ENCODE assay signal across 8 cellular contexts in the genomic region with DNA sequence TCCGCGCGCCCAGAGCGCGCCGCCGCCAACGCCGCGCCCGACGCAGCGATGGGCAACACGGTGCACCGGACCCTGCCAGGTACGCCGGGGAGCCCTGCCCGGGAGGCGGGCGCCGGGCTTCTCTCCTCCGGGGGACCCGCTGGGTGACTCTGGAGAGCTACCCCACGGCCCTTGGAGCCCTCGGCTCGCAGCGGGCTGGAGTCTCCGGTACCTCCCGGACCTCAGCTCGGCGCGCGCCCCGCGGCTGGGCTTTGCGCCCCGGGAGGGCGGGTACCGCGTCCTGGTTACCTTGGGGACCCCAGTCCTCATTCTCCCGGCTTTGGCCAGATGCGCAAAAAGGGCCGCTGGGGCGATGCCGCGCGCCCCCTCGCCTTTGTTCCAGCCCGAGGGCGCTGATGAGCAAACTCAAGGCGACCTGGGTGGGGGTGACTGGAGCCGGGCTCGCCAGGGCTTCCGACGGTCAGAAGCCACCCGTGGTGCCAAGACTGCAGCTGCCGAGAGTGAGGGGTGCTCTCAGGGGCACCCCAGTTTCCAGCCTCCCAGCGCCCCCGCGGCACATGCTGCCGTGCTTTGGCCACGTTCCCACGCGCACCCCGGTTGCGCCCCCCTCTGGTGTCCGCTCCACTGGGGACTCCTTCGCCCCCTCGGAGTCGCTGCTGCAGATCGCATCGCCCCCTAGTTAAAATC. TPM values are rescaled to one million over a fixed set of nuclear protein-coding genes. Genes with fewer than 3 reads are reported as not detected.
DNase-seq lines count a peak whose midpoint lies in the region; ATAC-seq, FAIRE-seq and TF ChIP-seq lines count a peak whose summit lies in the region.

No MANE protein-coding gene starts in this region.

- H3K9me3 ChIP-seq in K562 (replicated peaks; ENCODE audit: control insufficient read depth, insufficient read depth, low read depth, low read length) (no peaks in the 10 kb centered on the region), thyroid gland (no peaks in the 10 kb centered on the region)

- no TSS peak for BruUV-seq in K562 (replicated peaks; lab: Mats Ljungman, UMichigan)

- no peak for FAIRE-seq in K562 (lab: Jason Lieb, UNC)
- FAIRE-seq in D721Med (lab: Jason Lieb, UNC), result no peak

- no peaks in the 10 kb centered on the region for H3K79me2 ChIP-seq in K562 (ENCODE audit: control insufficient read depth, insufficient read depth, low read length)

- H3K36me3 ChIP-seq in K562 (ENCODE audit: control insufficient read depth, insufficient read depth, low read length), result no peaks in the 10 kb centered on the region
- no peaks in the 10 kb centered on the region for H3K36me3 ChIP-seq in thyroid gland

- H3K27ac ChIP-seq in K562 (ENCODE audit: extremely low read depth, low read depth, low read length) (no peak overlapping the region), thyroid gland (peak overlapping the region; percentile 70 to 87 (median 84))

- H4K20me1 ChIP-seq in K562 (replicated peaks; ENCODE audit: control insufficient read depth, insufficient read depth, low read length), result peaks cover 5% of the 10 kb centered on the region; the same call in 1 of the 2 replicates

- intact Hi-C loops in K562 (cut with micrococcal nuclease), result loop anchor here (10.0 kb wide), 1 partner anchor 53 kb away; no protein-coding TSS in a partner anchor
- intact Hi-C loops in thyroid gland (cut with DNase I), result no loop called here

- no peak for DNase-seq in K562 (ENCODE audit: extremely low read depth in 1 of 4, low spot score in 3 of 4)
- DNase-seq in left lobe of liver (ENCODE audit: low spot score), result no peak
- DNase-seq in thyroid gland, result peak in 1 of 2 donors; percentile 17
- no peak for DNase-seq in GM19238 (ENCODE audit: insufficient read length, low spot score)
- DNase-seq in islet precursor cell, result no peak
- DNase-seq in D721Med (ENCODE audit: insufficient read length, low spot score), result no peak

- H3K27me3 ChIP-seq in K562 (ENCODE audit: control insufficient read depth in 2 of 2, insufficient read depth in 2 of 2, low read length in 2 of 2), result peaks cover 51 to 92% of the 10 kb centered on the region in 2 experiments
- no peaks in the 10 kb centered on the region for H3K27me3 ChIP-seq in thyroid gland

- TF ChIP-seq EP300 in K562 (IDR thresholded peaks at IDR 0.05; ENCODE audit: low read length), result no peak

- WGBS in K562 (ENCODE audit: insufficient coverage, low coverage, missing lambda C conversion rate), result 25% methylated on average over 28 of the region's 72 CpGs
- 0 to 4% methylated on average over 11 to 22 of the region's 72 CpGs for WGBS in thyroid gland, 2 donors

- POLR2A ChIA-PET in K562 (lab: Yijun Ruan, JAX), result no interaction called here

- H3K9ac ChIP-seq in K562 (ENCODE audit: insufficient read depth in 1 of 2, low read depth in 2 of 2, low read length in 2 of 2), result no peak overlapping the region

- TF ChIP-seq CTCF in K562 (IDR thresholded peaks at IDR 0.05 in 2 of 3, conservative IDR thresholded peaks at IDR 0.05 in 1 of 3; ENCODE audit: insufficient read depth in 2 of 3, low read depth in 1 of 3, low read length in 3 of 3), result no peak
- no peak for TF ChIP-seq CTCF in thyroid gland (IDR thresholded peaks at IDR 0.05)
- no peak for TF ChIP-seq CTCF in D721Med (IDR thresholded peaks at IDR 0.05; ENCODE audit: insufficient read depth, missing control alignments)

- no peak for TF ChIP-seq RAD21 in K562 (CRISPR knock-in tag; conservative IDR thresholded peaks at IDR 0.05 in 1 of 2, IDR thresholded peaks at IDR 0.05 in 1 of 2)

- H3K4me1 ChIP-seq in K562 (replicated peaks in 1 of 2; ENCODE audit: control insufficient read depth in 2 of 2, insufficient read depth in 2 of 2, low read length in 2 of 2) (peaks cover 4 to 15% of the 10 kb centered on the region in 2 experiments; a peak in 3 of 5 replicates), thyroid gland (peaks cover 3 to 14% of the 10 kb centered on the region in 2 donors)

- no peak for TF ChIP-seq POLR2A in K562 (conservative IDR thresholded peaks at IDR 0.05)
- TF ChIP-seq POLR2A in thyroid gland (IDR thresholded peaks at IDR 0.05), result no peak

- no peak overlapping the region for H2AFZ ChIP-seq in K562 (ENCODE audit: low read depth, low read length)

- peak; percentile 27 for ATAC-seq in HG03432 (IDR thresholded peaks at IDR 0.05; ENCODE audit: unreplicated experiment)
- ATAC-seq in K562, result no peak; the same call in 2 of the 3 replicates
- ATAC-seq in left lobe of liver, result peak; percentile 2

- CTCF ChIA-PET in K562 (lab: Yijun Ruan, JAX; ENCODE audit: low intra/inter-chr PET ratio), result no interaction called here

- no peaks in the 10 kb centered on the region for H3K9me1 ChIP-seq in K562 (ENCODE audit: control insufficient read depth, insufficient read depth, low read length)

- peak overlapping the region; percentile 16; the same call in 1 of the 2 replicates for H3K4me3 ChIP-seq in GM08714 (ENCODE audit: low read length)
- peak overlapping the region; percentile 36 for H3K4me3 ChIP-seq in K562
- H3K4me3 ChIP-seq in thyroid gland (replicated peaks in 1 of 3), result peak overlapping the region; percentile 21 to 55 (median 49)

- in situ Hi-C loops in K562 (cut with MboI), result no loop called here

- H3K4me2 ChIP-seq in K562 (ENCODE audit: insufficient read depth, low read length), result no peak overlapping the region

TF ChIP-seq in K562, 482 proteins besides CTCF, POLR2A, EP300 and RAD21:
- TF ChIP-seq SIX5 (IDR thresholded peaks at IDR 0.05; ENCODE audit: borderline replicate concordance in 1 of 2, insufficient read depth in 1 of 2, low read depth in 1 of 2, low read length in 2 of 2), result no peak
- no peak for TF ChIP-seq ASH1L (IDR thresholded peaks at IDR 0.05; ENCODE audit: borderline replicate concordance, low read depth, partially characterized antibody)
- no peak for TF ChIP-seq EWSR1 (IDR thresholded peaks at IDR 0.05; ENCODE audit: borderline replicate concordance, low read depth, partially characterized antibody)
- TF ChIP-seq ZFP30 (CRISPR knock-in tag; IDR thresholded peaks at IDR 0.05; ENCODE audit: borderline replicate concordance), result no peak
- 0 out of 2 replicates have a peak, but pooled peaks have one; percentile 30 for TF ChIP-seq HDAC6 (IDR thresholded peaks at IDR 0.05; ENCODE audit: low read depth, low read length)
- TF ChIP-seq LEF1 (IDR thresholded peaks at IDR 0.05), result no peak
- no peak for TF ChIP-seq ZNF511 (CRISPR knock-in tag; IDR thresholded peaks at IDR 0.05)

RNA-seq across cellular contexts. Expression of gene NEURL1B, which starts 0.4 kb away (rescaled TPM):
- not detected in 2 replicates for total RNA-seq in K562 (2011; cell fraction: chromatin; rRNA removed; ENCODE audit: low replicate concordance)
- not detected in 2 replicates for total RNA-seq in K562 (2011; cell fraction: nucleolus; rRNA removed)
- total RNA-seq in K562 (2011; cell fraction: nucleoplasm; rRNA removed), result not detected in 2 replicates
- total RNA-seq in K562 (2014; rRNA removed), result not detected in 2 replicates
- total RNA-seq in K562 (2014; rRNA removed; fragmentation: Illumina TruSeq; extraction: Trizol), result not detected in 2 replicates
- not detected in 2 replicates for total RNA-seq in K562 (2015; rRNA removed; fragmentation: Illumina TruSeq; extraction: Trizol)
- 0.04 TPM in 2 replicates for total RNA-seq in K562 (2021)
- polyA plus RNA-seq in K562 (2011; rRNA removed), result not detected in 2 replicates
- polyA plus RNA-seq in K562 (2011; cell fraction: cytosol; rRNA removed), result not detected in 2 replicates
- not detected in 2 replicates for polyA plus RNA-seq in K562 (2011; cell fraction: nucleus; rRNA removed)
- not detected in 2 replicates for polyA plus RNA-seq in K562 (2012)
- not detected in 2 replicates for polyA plus RNA-seq in K562 (2014; fragmentation: Illumina TruSeq; extraction: Trizol)
- polyA plus RNA-seq in K562 (2014; fragmentation: Nextera tagmentation; extraction: Ambion mirVana), result not detected
- not detected in 2 replicates for polyA plus RNA-seq in K562 (2014; rRNA removed)
- polyA minus RNA-seq in K562 (2011; rRNA and poly(A)+ RNA removed), result not detected in 2 replicates
- polyA minus RNA-seq in K562 (2011; cell fraction: cytosol; rRNA and poly(A)+ RNA removed), result not detected in 2 replicates
- polyA minus RNA-seq in K562 (2011; cell fraction: nucleus; rRNA and poly(A)+ RNA removed), result not detected in 2 replicates
- total RNA-seq in left lobe of liver, result 9.5 TPM
- total RNA-seq in thyroid gland, result 10 to 100 TPM in 2 of 4 donors, 1 to 10 TPM in 2; 8.2 to 29.9 (median 10.9) TPM

Comparison
In these comparisons a context has a peak if more than half of its experiments do, and no peak if none do; other contexts are left out.
1. RNA of gene NEURL1B, which starts 0.4 kb away (total RNA-seq): 8.2 to 29.9 TPM in thyroid gland and 9.5 TPM in left lobe of liver (single experiment); 0.04 TPM in K562; every median in the first group is over 4 times any median in the second.
2. Peak in every context shown above with its lines, with median percentiles within 50 percentile points of each other: H3K4me3 ChIP-seq.